Comparison of ENCODE assay signal across 18 cellular contexts in the genomic region with DNA sequence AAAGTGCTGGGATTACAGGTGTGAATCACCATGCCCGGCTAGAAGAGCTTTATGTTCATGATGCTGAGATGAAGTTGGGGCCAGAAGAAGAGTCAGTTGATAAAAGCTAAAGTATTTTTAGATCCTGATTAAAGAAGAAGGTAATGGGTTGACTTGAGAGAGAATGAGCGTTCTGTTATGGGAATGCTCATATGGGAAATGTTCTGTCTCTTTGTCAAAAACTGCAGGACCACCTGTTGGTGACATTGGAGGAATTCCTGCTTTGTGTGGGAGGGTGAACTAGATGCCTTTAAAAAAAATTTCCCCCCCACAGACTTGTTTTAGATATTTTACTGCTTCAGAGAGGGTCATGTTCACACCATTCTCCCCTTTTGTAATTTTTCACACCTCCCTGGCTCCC.
"Had no signal": no experiment of that assay in that cellular context is flagged by ENCODE, and none has a peak within 500 bp of the region (broad histone marks: within the 10 kb centered on the region; RNA-seq: fewer than 3 reads in every experiment).

No MANE protein-coding gene starts in this region.

- H3K9me3 ChIP-seq: mucosa of descending colon, ovary, uterus had no signal

- H3K27me3 Mint-ChIP-seq: naive thymus-derived CD8-positive, alpha-beta T cell had no signal

- DNase-seq: effector CD4-positive, alpha-beta T cell; endodermal cell; foreskin melanocyte; head of caudate nucleus; mammary epithelial cell; mucosa of descending colon; naive thymus-derived CD8-positive, alpha-beta T cell; nucleus accumbens; ovary; right cardiac atrium; stimulated activated CD4-positive, alpha-beta T cell treated with anti-CD3 and anti-CD28 coated beads, Interleukin-2, amount 100 ng/mL, for 48 hours; trophoblast cell; uterus had no signal

- H3K4me2 ChIP-seq: hepatocyte, neural progenitor cell, smooth muscle cell had no signal

- H3K9ac ChIP-seq: neural progenitor cell had no signal

- H3K4me1 ChIP-seq: uterus had no signal

- H3K4me3 ChIP-seq: coronary artery, hepatocyte, mucosa of descending colon, neural progenitor cell, ovary, smooth muscle cell, uterus had no signal

- H3K27ac Mint-ChIP-seq: endodermal cell, neural progenitor cell had no signal

- H3K9me3 Mint-ChIP-seq: endodermal cell; naive thymus-derived CD8-positive, alpha-beta T cell; neural progenitor cell had no signal

- H3K36me3 ChIP-seq: ovary, uterus had no signal

- H2AFZ ChIP-seq: hepatocyte, neural progenitor cell had no signal

- H3K4me3 Mint-ChIP-seq: endodermal cell, neural progenitor cell had no signal

- ATAC-seq: left lobe of liver; mucosa of descending colon; naive thymus-derived CD8-positive, alpha-beta T cell; right cardiac atrium had no signal

- H3K27ac ChIP-seq: coronary artery, hepatocyte, neural progenitor cell, ovary, uterus had no signal

- H3K27me3 ChIP-seq: hepatocyte, neural progenitor cell, ovary, uterus had no signal
